ENCODE assay signal across 8 cellular contexts in the genomic region with DNA sequence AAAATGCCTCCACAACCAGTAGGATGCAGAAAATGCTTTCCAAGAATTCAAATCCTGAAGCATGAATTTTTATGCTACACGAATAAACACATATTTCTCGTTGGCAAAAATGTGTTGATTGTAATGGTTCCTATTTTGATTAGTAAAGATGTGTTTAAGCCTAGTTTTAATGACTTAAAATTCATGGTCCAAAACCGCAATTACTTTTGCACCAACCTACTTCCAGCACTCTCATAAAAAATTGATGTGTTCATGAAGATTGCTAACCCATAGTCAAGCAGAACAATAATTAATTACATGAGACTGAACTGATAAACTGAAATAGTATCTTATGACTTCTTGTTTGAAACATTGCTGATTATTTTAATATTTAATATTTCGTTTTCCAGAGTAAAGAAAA.
"Had no signal": no experiment of that assay in that cellular context is flagged by ENCODE, and none has a peak within 500 bp of the region (broad histone marks: within the 10 kb centered on the region; RNA-seq: fewer than 3 reads in every experiment).

No MANE protein-coding gene starts in this region.

- H3K4me3 ChIP-seq: GM12878 had no signal

- FAIRE-seq: G401.6, GM12878, GM12891, GM12892, GM18507, GM19239 had no signal

- DNase-seq: GDM1, GF-D8 had no signal

- ATAC-seq: GM12878 had no signal
